16 cellular contexts compared by ENCODE assay signal in genomic region chrX:64427787-64428186, GRCh38. TPM values are rescaled to one million over a fixed set of nuclear protein-coding genes. Genes with fewer than 3 reads are reported as not detected.
A peak's percentile ranks its signal among the peaks of the same experiment; 100 is the strongest.
DNase-seq lines count a peak whose midpoint lies in the region; ATAC-seq and TF ChIP-seq lines count a peak whose summit lies in the region.
"Had no signal": no experiment of that assay in that cellular context is flagged by ENCODE, and none has a peak within 500 bp of the region (broad histone marks: within the 10 kb centered on the region; RNA-seq: fewer than 3 reads in every experiment).

No MANE protein-coding gene starts in this region.

- H3K79me2 ChIP-seq in H9 (ENCODE audit: insufficient read depth, low read length), result no peaks in the 10 kb centered on the region

- no peak overlapping the region for H3K27ac ChIP-seq in H9 (ENCODE audit: insufficient read length, low read depth, low read length)
- H3K27ac ChIP-seq in gastrocnemius medialis, result no peak overlapping the region
- H3K27ac ChIP-seq: colonic mucosa, pancreas had no signal

- no peak overlapping the region for H3K9ac ChIP-seq in H9 (ENCODE audit: extremely low read depth, insufficient read length, low read length)

- no peak overlapping the region for H4K91ac ChIP-seq in H9 (ENCODE audit: insufficient read length, low read depth, low read length)

- H3K18ac ChIP-seq in H9 (ENCODE audit: insufficient read length, low read depth, low read length), result no peak overlapping the region

- no peak overlapping the region for H2BK12ac ChIP-seq in H9 (ENCODE audit: insufficient read length, low read depth, low read length)

- peak overlapping the region in 1 of 2 experiments; percentile 35; a peak in 1 of 5 replicates for H3K4me3 Mint-ChIP-seq in H9
- no peak overlapping the region for H3K4me3 Mint-ChIP-seq in stimulated activated naive CD8-positive, alpha-beta T cell treated with anti-CD3 and anti-CD28 coated beads, Interleukin-15, amount 100 ng/mL, for 72 hours

- H3K14ac ChIP-seq in H9 (ENCODE audit: insufficient read depth, low read length), result no peak overlapping the region

- no peak for TF ChIP-seq POLR2A in gastrocnemius medialis (IDR thresholded peaks at IDR 0.05)

- H3K56ac ChIP-seq in H9 (ENCODE audit: insufficient read length, low read depth, low read length), result no peak overlapping the region

- peak overlapping the region in 1 of 2 donors; percentile 50 for H3K27ac Mint-ChIP-seq in activated naive CD4-positive, alpha-beta T cell treated with anti-CD3 and anti-CD28 coated beads, Interleukin-2, amount 50 U/mL, for 72 hours
- H3K27ac Mint-ChIP-seq in H9, result peak overlapping the region; percentile 39 to 90 (median 65); a peak in 3 of 7 replicates
- no peak overlapping the region for H3K27ac Mint-ChIP-seq in stimulated activated naive CD8-positive, alpha-beta T cell treated with anti-CD3 and anti-CD28 coated beads, Interleukin-15, amount 100 ng/mL, for 72 hours

- no peaks in the 10 kb centered on the region for H3K36me3 Mint-ChIP-seq in activated naive CD4-positive, alpha-beta T cell treated with anti-CD3 and anti-CD28 coated beads, Interleukin-2, amount 50 U/mL, for 72 hours
- H3K36me3 Mint-ChIP-seq in H9 (ENCODE audit: insufficient read depth in 1 of 3, low read depth in 3 of 3), result peaks cover under 1 to 10% (median 5%) of the 10 kb centered on the region in 3 experiments; a peak in 6 of 7 replicates

- H3K27me3 ChIP-seq in H9 (ENCODE audit: insufficient read depth, low read length) (no peaks in the 10 kb centered on the region), gastrocnemius medialis (no peaks in the 10 kb centered on the region)
- H3K27me3 ChIP-seq: colonic mucosa, pancreas had no signal

- no peaks in the 10 kb centered on the region for H4K20me1 ChIP-seq in H9 (ENCODE audit: control insufficient read depth, insufficient read depth, insufficient read length)

- TF ChIP-seq CTCF in H9 (conservative IDR thresholded peaks at IDR 0.05) (no peak), gastrocnemius medialis (IDR thresholded peaks at IDR 0.05 in 4 of 5, conservative IDR thresholded peaks at IDR 0.05 in 1 of 5) (no peak)

- no peak overlapping the region for H3K4me2 ChIP-seq in H9 (ENCODE audit: insufficient read depth, insufficient read length, low read length)

- no peak overlapping the region for H2BK20ac ChIP-seq in H9 (ENCODE audit: low read depth, low read length, poor library complexity, severe bottlenecking)

- no peak overlapping the region for H2BK5ac ChIP-seq in H9 (ENCODE audit: insufficient read length, low read length)

- H3K9me3 Mint-ChIP-seq in activated naive CD4-positive, alpha-beta T cell treated with anti-CD3 and anti-CD28 coated beads, Interleukin-2, amount 50 U/mL, for 72 hours, result no peaks in the 10 kb centered on the region
- H3K9me3 Mint-ChIP-seq in H9, result peaks cover 65 to 68% of the 10 kb centered on the region in 2 experiments
- no peaks in the 10 kb centered on the region for H3K9me3 Mint-ChIP-seq in stimulated activated naive CD8-positive, alpha-beta T cell treated with anti-CD3 and anti-CD28 coated beads, Interleukin-15, amount 100 ng/mL, for 72 hours

- H3K9me3 ChIP-seq in H9 (ENCODE audit: control insufficient read depth, low read depth, low read length) (peaks cover 13% of the 10 kb centered on the region), gastrocnemius medialis (no peaks in the 10 kb centered on the region)
- H3K9me3 ChIP-seq: colonic mucosa, pancreas had no signal

- H4K8ac ChIP-seq in H9 (replicated peaks; ENCODE audit: insufficient read length, low read depth, low read length), result no peak overlapping the region

- H3K27me3 Mint-ChIP-seq in H9 (ENCODE audit: low read depth), result no peaks in the 10 kb centered on the region; the same call in 1 of the 2 replicates
- H3K27me3 Mint-ChIP-seq in stimulated activated naive CD8-positive, alpha-beta T cell treated with anti-CD3 and anti-CD28 coated beads, Interleukin-15, amount 100 ng/mL, for 72 hours, result no peaks in the 10 kb centered on the region

- ATAC-seq in activated naive CD4-positive, alpha-beta T cell treated with anti-CD3 and anti-CD28 coated beads, Interleukin-2, amount 50 U/mL, for 72 hours, result peak; percentile 96 to 98
- ATAC-seq in HG03378 (IDR thresholded peaks at IDR 0.05; ENCODE audit: unreplicated experiment), result peak; percentile 95
- peak; percentile 99 for ATAC-seq in stimulated activated naive CD8-positive, alpha-beta T cell treated with anti-CD3 and anti-CD28 coated beads, Interleukin-15, amount 100 ng/mL, for 72 hours
- ATAC-seq in gastrocnemius medialis, result no peak
- ATAC-seq: pancreas, PC-3 had no signal

- no peaks in the 10 kb centered on the region for H3K23me2 ChIP-seq in H9 (ENCODE audit: insufficient read length, low read depth, low read length, poor library complexity, severe bottlenecking)

- intact Hi-C loops in cardiac septum (cut with DNase I), result no loop called here
- intact Hi-C loops in gastrocnemius medialis (cut with DNase I; ENCODE audit: low total_unique reads), result no loop called here

- H3K4me1 ChIP-seq in H9 (ENCODE audit: insufficient read depth, low read length) (no peaks in the 10 kb centered on the region; the same call in 1 of the 2 replicates), gastrocnemius medialis (no peaks in the 10 kb centered on the region)
- H3K4me1 ChIP-seq: colonic mucosa, pancreas had no signal

- H2BK120ac ChIP-seq in H9 (ENCODE audit: low read depth, low read length, poor library complexity, severe bottlenecking), result no peak overlapping the region

- in situ Hi-C loops in gastrocnemius medialis (cut with MboI; ENCODE audit: low sequenced_read_pairs in 4 of 4), result no loop called here

- H3K23ac ChIP-seq in H9 (ENCODE audit: insufficient read length, low read depth, low read length), result no peak overlapping the region

- DNase-seq in activated naive CD4-positive, alpha-beta T cell treated with anti-CD3 and anti-CD28 coated beads, Interleukin-2, amount 50 U/mL, for 72 hours (ENCODE audit: low spot score in 2 of 2), result no peak
- no peak for DNase-seq in activated naive CD4-positive, alpha-beta T cell treated with Interleukin-2 at 50 U/mL for 16 hours
- DNase-seq in H9, result no peak
- peak in 1 of 2 donors; percentile 38 for DNase-seq in stimulated activated naive CD8-positive, alpha-beta T cell treated with anti-CD3 and anti-CD28 coated beads, Interleukin-15, amount 100 ng/mL, for 72 hours
- no peak for DNase-seq in cardiac septum (ENCODE audit: low spot score)
- DNase-seq in gastrocnemius medialis, result no peak
- DNase-seq in NCI-H774 (lab: John Stamatoyannopoulos, UW), result no peak
- DNase-seq: activated effector memory CD4-positive, alpha-beta T cell treated with anti-CD3 and anti-CD28 coated beads, Interleukin-2, amount 50 U/mL, for 16 hours; colonic mucosa; foreskin fibroblast; H7; pancreas; PC-3; trophoblast cell had no signal

- no peak overlapping the region for H3T11ph ChIP-seq in H9 (ENCODE audit: low read length)

- H3K36me3 ChIP-seq in gastrocnemius medialis, result no peaks in the 10 kb centered on the region
- H3K36me3 ChIP-seq: colonic mucosa, pancreas had no signal

- H3K4me3 ChIP-seq in gastrocnemius medialis, result no peak overlapping the region
- H3K4me3 ChIP-seq: colonic mucosa, pancreas had no signal

- peaks cover 32 to 34% of the 10 kb centered on the region in 2 experiments for H3K4me1 Mint-ChIP-seq in H9
- H3K4me1 Mint-ChIP-seq in stimulated activated naive CD8-positive, alpha-beta T cell treated with anti-CD3 and anti-CD28 coated beads, Interleukin-15, amount 100 ng/mL, for 72 hours, result peaks cover 4% of the 10 kb centered on the region

- no peak overlapping the region for H2BK15ac ChIP-seq in H9 (ENCODE audit: low read depth, low read length)

- no CpG with 5 or more reads among the region's 2 CpGs for WGBS in H9 (ENCODE audit: extremely low coverage, insufficient read length, low lambda C conversion rate)

- no peak overlapping the region for H2AK5ac ChIP-seq in H9 (ENCODE audit: insufficient read length, low read length)

- H2AFZ ChIP-seq in H9 (ENCODE audit: low read length), result no peak overlapping the region

- H3K79me1 ChIP-seq in H9 (ENCODE audit: insufficient read depth, low read depth, low read length, poor library complexity, severe bottlenecking), result no peaks in the 10 kb centered on the region

- H3K4ac ChIP-seq in H9 (ENCODE audit: low read depth, low read length), result no peak overlapping the region

- H4K5ac ChIP-seq in H9 (ENCODE audit: insufficient read length, low read depth, low read length), result no peak overlapping the region

RNA-seq across cellular contexts. Expression of gene MTMR8, which starts 32.5 kb away (rescaled TPM):
- total RNA-seq in activated naive CD4-positive, alpha-beta T cell treated with anti-CD3 and anti-CD28 coated beads, Interleukin-2, amount 50 U/mL, for 72 hours, result 1 to 10 TPM; 5.6 to 8.0 TPM
- 5.2 and 5.9 TPM in 2 replicates for total RNA-seq in H9 (2021)
- 0.73 TPM for total RNA-seq in cardiac septum
- 1 to 10 TPM in 1 of 4 donors, under 1 TPM in 3; 0.46 to 1.1 (median 0.92) TPM for total RNA-seq in gastrocnemius medialis
- total RNA-seq: MCF 10A had no signal

Comparison
In these comparisons a context has a peak if more than half of its experiments do, and no peak if none do; other contexts are left out.
1. ATAC-seq: peak in activated naive CD4-positive, alpha-beta T cell treated with anti-CD3 and anti-CD28 coated beads, Interleukin-2, amount 50 U/mL, for 72 hours (2 of 2), HG03378 (single experiment) and stimulated activated naive CD8-positive, alpha-beta T cell treated with anti-CD3 and anti-CD28 coated beads, Interleukin-15, amount 100 ng/mL, for 72 hours (single experiment); none in gastrocnemius medialis (0 of 2).
2. H3K27ac Mint-ChIP-seq: peak in H9 (3 of 3); none in stimulated activated naive CD8-positive, alpha-beta T cell treated with anti-CD3 and anti-CD28 coated beads, Interleukin-15, amount 100 ng/mL, for 72 hours (0 of 2).